In the genomic region with DNA sequence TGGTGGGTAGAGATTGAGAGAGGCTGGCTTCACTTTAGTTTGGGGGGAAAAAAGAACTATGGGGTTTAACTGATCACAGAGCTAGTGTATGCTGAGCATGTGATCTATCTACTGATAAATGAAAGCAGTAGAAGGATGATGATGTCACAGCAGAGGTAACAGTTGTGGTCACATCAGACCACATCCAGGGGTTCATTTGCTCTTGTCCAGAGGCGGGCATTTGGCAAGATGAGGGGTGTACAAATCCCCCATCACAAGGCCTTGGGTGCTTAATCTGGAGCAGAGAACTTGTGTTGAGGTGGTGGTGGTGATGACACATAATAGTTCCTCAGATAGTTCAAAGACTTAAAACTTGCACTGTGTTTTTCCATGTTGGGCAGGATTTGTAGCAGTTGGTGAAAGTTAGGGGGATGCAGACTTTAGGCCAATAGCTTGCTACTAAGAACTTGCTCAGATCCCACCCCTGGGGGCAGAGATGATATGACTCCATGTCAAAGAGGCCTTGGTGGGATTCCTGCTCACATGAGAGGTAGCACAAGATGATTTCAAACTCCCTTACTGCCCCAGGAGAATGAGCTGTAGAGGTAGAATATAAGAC, we compare ENCODE assay signal across 2 cellular contexts.
TF ChIP-seq lines count a peak whose summit lies in the region.

No MANE protein-coding gene starts in this region.

TF ChIP-seq in IMR-90, 13 proteins besides CTCF, POLR2A, EP300 and RAD21:
- TF ChIP-seq MAFK (IDR thresholded peaks at IDR 0.05; ENCODE audit: low read depth, low read length) (no peak), RCOR1 (IDR thresholded peaks at IDR 0.05; ENCODE audit: insufficient replicate concordance, low read length) (no peak), BHLHE40 (IDR thresholded peaks at IDR 0.05; ENCODE audit: low read depth, low read length) (no peak), CHD1 (IDR thresholded peaks at IDR 0.05; ENCODE audit: low read depth, low read length) (no peak), RFX5 (IDR thresholded peaks at IDR 0.05; ENCODE audit: low read depth, low read length) (no peak), CEBPB (IDR thresholded peaks at IDR 0.05; ENCODE audit: low read depth, low read length) (no peak), MXI1 (IDR thresholded peaks at IDR 0.05; ENCODE audit: borderline replicate concordance, low read depth, low read length) (no peak), FOS (IDR thresholded peaks at IDR 0.05; ENCODE audit: low read depth, low read length) (no peak), SMC3 (IDR thresholded peaks at IDR 0.05; ENCODE audit: low read depth, low read length) (no peak), MAZ (IDR thresholded peaks at IDR 0.05; ENCODE audit: borderline replicate concordance, low read depth, low read length) (no peak), NFE2L2 (IDR thresholded peaks at IDR 0.05; ENCODE audit: low read depth, low read length) (no peak)
- TF ChIP-seq, protein P1, sequence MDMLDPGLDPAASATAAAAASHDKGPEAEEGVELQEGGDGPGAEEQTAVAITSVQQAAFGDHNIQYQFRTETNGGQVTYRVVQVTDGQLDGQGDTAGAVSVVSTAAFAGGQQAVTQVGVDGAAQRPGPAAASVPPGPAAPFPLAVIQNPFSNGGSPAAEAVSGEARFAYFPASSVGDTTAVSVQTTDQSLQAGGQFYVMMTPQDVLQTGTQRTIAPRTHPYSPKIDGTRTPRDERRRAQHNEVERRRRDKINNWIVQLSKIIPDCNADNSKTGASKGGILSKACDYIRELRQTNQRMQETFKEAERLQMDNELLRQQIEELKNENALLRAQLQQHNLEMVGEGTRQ (IDR thresholded peaks at IDR 0.05; ENCODE audit: low read depth, low read length) = no peak
- TF ChIP-seq, protein P2, sequence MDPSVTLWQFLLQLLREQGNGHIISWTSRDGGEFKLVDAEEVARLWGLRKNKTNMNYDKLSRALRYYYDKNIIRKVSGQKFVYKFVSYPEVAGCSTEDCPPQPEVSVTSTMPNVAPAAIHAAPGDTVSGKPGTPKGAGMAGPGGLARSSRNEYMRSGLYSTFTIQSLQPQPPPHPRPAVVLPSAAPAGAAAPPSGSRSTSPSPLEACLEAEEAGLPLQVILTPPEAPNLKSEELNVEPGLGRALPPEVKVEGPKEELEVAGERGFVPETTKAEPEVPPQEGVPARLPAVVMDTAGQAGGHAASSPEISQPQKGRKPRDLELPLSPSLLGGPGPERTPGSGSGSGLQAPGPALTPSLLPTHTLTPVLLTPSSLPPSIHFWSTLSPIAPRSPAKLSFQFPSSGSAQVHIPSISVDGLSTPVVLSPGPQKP (IDR thresholded peaks at IDR 0.05; ENCODE audit: borderline replicate concordance, low read depth, low read length) = no peak
TF ChIP-seq in IMR-90: peak in this region for 0.

TF ChIP-seq in WTC11, 78 proteins besides CTCF, POLR2A, EP300 and RAD21:
- TF ChIP-seq GTF2I (CRISPR knock-in tag; conservative IDR thresholded peaks at IDR 0.05) (no peak), TEAD1 (CRISPR knock-in tag; IDR thresholded peaks at IDR 0.05) (no peak), ETV6 (CRISPR knock-in tag; IDR thresholded peaks at IDR 0.05) (no peak), FOXJ3 (CRISPR knock-in tag; IDR thresholded peaks at IDR 0.05; ENCODE audit: borderline replicate concordance) (no peak), EMX1 (CRISPR knock-in tag; IDR thresholded peaks at IDR 0.05) (no peak), NR2C2 (CRISPR knock-in tag; IDR thresholded peaks at IDR 0.05) (no peak), JAZF1 (CRISPR knock-in tag; IDR thresholded peaks at IDR 0.05) (no peak), SMAD3 (CRISPR knock-in tag; IDR thresholded peaks at IDR 0.05; ENCODE audit: borderline replicate concordance) (no peak), IRF2 (CRISPR knock-in tag; IDR thresholded peaks at IDR 0.05; ENCODE audit: borderline replicate concordance, low read depth) (no peak), NFYB (CRISPR knock-in tag; conservative IDR thresholded peaks at IDR 0.05; ENCODE audit: low read depth) (no peak), TP53 (CRISPR knock-in tag; IDR thresholded peaks at IDR 0.05) (no peak), ZNF121 (CRISPR knock-in tag; IDR thresholded peaks at IDR 0.05) (no peak)
- TF ChIP-seq, protein P3, sequence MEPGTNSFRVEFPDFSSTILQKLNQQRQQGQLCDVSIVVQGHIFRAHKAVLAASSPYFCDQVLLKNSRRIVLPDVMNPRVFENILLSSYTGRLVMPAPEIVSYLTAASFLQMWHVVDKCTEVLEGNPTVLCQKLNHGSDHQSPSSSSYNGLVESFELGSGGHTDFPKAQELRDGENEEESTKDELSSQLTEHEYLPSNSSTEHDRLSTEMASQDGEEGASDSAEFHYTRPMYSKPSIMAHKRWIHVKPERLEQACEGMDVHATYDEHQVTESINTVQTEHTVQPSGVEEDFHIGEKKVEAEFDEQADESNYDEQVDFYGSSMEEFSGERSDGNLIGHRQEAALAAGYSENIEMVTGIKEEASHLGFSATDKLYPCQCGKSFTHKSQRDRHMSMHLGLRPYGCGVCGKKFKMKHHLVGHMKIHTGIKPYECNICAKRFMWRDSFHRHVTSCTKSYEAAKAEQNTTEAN (CRISPR knock-in tag; IDR thresholded peaks at IDR 0.05) = no peak
- TF ChIP-seq, protein P4, sequence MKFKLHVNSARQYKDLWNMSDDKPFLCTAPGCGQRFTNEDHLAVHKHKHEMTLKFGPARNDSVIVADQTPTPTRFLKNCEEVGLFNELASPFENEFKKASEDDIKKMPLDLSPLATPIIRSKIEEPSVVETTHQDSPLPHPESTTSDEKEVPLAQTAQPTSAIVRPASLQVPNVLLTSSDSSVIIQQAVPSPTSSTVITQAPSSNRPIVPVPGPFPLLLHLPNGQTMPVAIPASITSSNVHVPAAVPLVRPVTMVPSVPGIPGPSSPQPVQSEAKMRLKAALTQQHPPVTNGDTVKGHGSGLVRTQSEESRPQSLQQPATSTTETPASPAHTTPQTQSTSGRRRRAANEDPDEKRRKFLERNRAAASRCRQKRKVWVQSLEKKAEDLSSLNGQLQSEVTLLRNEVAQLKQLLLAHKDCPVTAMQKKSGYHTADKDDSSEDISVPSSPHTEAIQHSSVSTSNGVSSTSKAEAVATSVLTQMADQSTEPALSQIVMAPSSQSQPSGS (CRISPR knock-in tag; IDR thresholded peaks at IDR 0.05; ENCODE audit: borderline replicate concordance, low read depth) = no peak
- TF ChIP-seq, protein P5, sequence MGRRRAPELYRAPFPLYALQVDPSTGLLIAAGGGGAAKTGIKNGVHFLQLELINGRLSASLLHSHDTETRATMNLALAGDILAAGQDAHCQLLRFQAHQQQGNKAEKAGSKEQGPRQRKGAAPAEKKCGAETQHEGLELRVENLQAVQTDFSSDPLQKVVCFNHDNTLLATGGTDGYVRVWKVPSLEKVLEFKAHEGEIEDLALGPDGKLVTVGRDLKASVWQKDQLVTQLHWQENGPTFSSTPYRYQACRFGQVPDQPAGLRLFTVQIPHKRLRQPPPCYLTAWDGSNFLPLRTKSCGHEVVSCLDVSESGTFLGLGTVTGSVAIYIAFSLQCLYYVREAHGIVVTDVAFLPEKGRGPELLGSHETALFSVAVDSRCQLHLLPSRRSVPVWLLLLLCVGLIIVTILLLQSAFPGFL (CRISPR knock-in tag; IDR thresholded peaks at IDR 0.05; ENCODE audit: borderline replicate concordance) = no peak
- TF ChIP-seq, protein P6, sequence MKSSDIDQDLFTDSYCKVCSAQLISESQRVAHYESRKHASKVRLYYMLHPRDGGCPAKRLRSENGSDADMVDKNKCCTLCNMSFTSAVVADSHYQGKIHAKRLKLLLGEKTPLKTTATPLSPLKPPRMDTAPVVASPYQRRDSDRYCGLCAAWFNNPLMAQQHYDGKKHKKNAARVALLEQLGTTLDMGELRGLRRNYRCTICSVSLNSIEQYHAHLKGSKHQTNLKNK (CRISPR knock-in tag; IDR thresholded peaks at IDR 0.05) = no peak
- TF ChIP-seq, protein P7, sequence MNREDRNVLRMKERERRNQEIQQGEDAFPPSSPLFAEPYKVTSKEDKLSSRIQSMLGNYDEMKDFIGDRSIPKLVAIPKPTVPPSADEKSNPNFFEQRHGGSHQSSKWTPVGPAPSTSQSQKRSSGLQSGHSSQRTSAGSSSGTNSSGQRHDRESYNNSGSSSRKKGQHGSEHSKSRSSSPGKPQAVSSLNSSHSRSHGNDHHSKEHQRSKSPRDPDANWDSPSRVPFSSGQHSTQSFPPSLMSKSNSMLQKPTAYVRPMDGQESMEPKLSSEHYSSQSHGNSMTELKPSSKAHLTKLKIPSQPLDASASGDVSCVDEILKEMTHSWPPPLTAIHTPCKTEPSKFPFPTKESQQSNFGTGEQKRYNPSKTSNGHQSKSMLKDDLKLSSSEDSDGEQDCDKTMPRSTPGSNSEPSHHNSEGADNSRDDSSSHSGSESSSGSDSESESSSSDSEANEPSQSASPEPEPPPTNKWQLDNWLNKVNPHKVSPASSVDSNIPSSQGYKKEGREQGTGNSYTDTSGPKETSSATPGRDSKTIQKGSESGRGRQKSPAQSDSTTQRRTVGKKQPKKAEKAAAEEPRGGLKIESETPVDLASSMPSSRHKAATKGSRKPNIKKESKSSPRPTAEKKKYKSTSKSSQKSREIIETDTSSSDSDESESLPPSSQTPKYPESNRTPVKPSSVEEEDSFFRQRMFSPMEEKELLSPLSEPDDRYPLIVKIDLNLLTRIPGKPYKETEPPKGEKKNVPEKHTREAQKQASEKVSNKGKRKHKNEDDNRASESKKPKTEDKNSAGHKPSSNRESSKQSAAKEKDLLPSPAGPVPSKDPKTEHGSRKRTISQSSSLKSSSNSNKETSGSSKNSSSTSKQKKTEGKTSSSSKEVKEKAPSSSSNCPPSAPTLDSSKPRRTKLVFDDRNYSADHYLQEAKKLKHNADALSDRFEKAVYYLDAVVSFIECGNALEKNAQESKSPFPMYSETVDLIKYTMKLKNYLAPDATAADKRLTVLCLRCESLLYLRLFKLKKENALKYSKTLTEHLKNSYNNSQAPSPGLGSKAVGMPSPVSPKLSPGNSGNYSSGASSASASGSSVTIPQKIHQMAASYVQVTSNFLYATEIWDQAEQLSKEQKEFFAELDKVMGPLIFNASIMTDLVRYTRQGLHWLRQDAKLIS (CRISPR knock-in tag; IDR thresholded peaks at IDR 0.05; ENCODE audit: borderline replicate concordance) = no peak
